ENCODE assay signal across 10 cellular contexts in the genomic region with DNA sequence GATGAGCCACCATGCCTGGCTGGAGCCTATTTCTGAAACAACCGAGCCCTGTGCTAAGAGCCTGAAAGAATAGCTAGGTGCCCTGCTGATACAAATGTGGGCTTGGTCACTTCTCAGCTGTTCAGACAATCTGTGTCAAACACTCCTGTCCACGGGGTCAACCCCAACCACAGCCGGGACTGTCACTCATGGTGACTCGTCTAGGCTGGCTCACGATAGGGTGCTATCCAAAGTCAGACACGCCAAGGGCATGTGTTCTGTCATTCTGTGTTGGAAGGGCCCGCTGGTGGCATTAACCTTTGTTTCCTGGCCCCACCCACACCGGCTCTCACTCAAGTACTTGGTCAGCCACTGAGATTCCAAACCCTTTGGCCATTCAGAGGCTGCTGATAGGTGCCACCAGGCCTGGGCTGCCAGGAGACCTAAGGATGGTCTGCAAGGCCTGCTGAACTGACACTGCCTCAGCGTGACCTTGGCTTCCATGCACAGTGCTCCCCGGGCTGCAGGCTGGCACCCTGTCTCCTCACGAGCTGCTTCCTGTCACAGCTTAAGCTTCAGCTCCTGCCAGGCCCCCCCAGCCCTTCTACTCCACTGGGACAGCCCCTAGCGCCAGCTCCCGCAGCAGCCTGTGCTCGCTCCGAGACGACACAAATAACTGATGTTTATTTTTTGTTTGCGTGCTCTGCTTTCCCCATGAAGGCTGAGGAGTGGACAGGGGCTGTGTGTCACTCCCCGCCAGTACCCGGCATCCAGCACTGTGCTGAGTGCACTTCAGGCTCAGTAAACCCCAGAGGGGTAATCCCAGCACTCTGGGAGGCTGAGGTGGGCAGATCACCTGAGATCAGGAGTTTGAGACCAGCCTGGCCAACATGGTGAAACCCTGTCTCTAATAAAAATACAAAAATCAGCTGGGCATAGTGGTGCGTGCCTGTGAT. TPM values are rescaled to one million over a fixed set of nuclear protein-coding genes. Genes with fewer than 3 reads are reported as not detected.
DNase-seq lines count a peak whose midpoint lies in the region; ATAC-seq and TF ChIP-seq lines count a peak whose summit lies in the region.
"Had no signal": no experiment of that assay in that cellular context is flagged by ENCODE, and none has a peak within 500 bp of the region (broad histone marks: within the 10 kb centered on the region; RNA-seq: fewer than 3 reads in every experiment).

No MANE protein-coding gene starts in this region.

- no peak overlapping the region for H3K4me3 ChIP-seq in tibial artery
- H3K4me3 ChIP-seq: SJSA1 had no signal

- peak overlapping the region; percentile 82 to 97 for H3K27ac ChIP-seq in tibial artery
- H3K27ac ChIP-seq: 22Rv1, SJSA1 had no signal

- no peaks in the 10 kb centered on the region for H3K27me3 Mint-ChIP-seq in activated CD4-positive, alpha-beta T cell treated with anti-CD3 and anti-CD28 coated beads for 36 hours

- peaks cover 93% of the 10 kb centered on the region for H3K4me1 Mint-ChIP-seq in activated CD4-positive, alpha-beta T cell treated with anti-CD3 and anti-CD28 coated beads for 36 hours

- peak overlapping the region; percentile 69 for H3K4me3 Mint-ChIP-seq in activated CD4-positive, alpha-beta T cell treated with anti-CD3 and anti-CD28 coated beads for 36 hours

- peaks cover 57% of the 10 kb centered on the region for H3K36me3 Mint-ChIP-seq in activated CD4-positive, alpha-beta T cell treated with anti-CD3 and anti-CD28 coated beads for 36 hours (ENCODE audit: low read depth)

- CTCF ChIA-PET in activated CD4-positive, alpha-beta T cell treated with anti-CD3 and anti-CD28 coated beads for 36 hours (lab: Charles Lee), result interaction anchor here (0.5 to 8.4 kb wide), 12 partner anchors 9 to 890 kb away, joined by 3 to 139 read pairs (median 6); a partner anchor contains a TSS

- no peaks in the 10 kb centered on the region for H3K9me3 Mint-ChIP-seq in activated CD4-positive, alpha-beta T cell treated with anti-CD3 and anti-CD28 coated beads for 36 hours (ENCODE audit: low read depth)

- H3K27ac Mint-ChIP-seq in activated CD4-positive, alpha-beta T cell treated with anti-CD3 and anti-CD28 coated beads for 36 hours, result peak overlapping the region; percentile 95

- H3K36me3 ChIP-seq in tibial artery, result peaks cover 25 to 41% (median 31%) of the 10 kb centered on the region in 3 donors

- no peaks in the 10 kb centered on the region for H3K27me3 ChIP-seq in tibial artery
- H3K27me3 ChIP-seq: SJSA1 had no signal

- DNase-seq in NK-92 treated with Interleukin-12 subunit alpha and Interleukin-12 subunit beta, amount 100 ng/mL, for 24 hours (lab: John Stamatoyannopoulos, UW), result peak; percentile 66
- DNase-seq in NK-92 (lab: John Stamatoyannopoulos, UW; ENCODE audit: unreplicated experiment), result no peak
- DNase-seq in activated CD4-positive, alpha-beta T cell treated with anti-CD3 and anti-CD28 coated beads for 36 hours, result peak; percentile 80
- DNase-seq in Right ventricle myocardium superior, result peak; percentile 81
- DNase-seq in tibial artery, result no peak
- DNase-seq in putamen (ENCODE audit: low spot score), result no peak
- no peak for DNase-seq in cerebellar nuclear complex (lab: John Stamatoyannopoulos, UW)
- no peak for DNase-seq in foreskin melanocyte

- H3K4me1 ChIP-seq in tibial artery, result peaks cover 6 to 98% (median 85%) of the 10 kb centered on the region in 4 donors

- intact Hi-C loops in activated CD4-positive, alpha-beta T cell treated with anti-CD3 and anti-CD28 coated beads for 36 hours (cut with DNase I, micrococcal nuclease), result loop anchor here (1.0 to 5.0 kb wide), 3 partner anchors 20 to 564 kb away; a partner anchor contains a TSS
- intact Hi-C loops in Right ventricle myocardium superior (cut with DNase I) (no loop called here), tibial artery (cut with DNase I; ENCODE audit: low total_unique reads) (no loop called here)

- ATAC-seq in activated CD4-positive, alpha-beta T cell treated with anti-CD3 and anti-CD28 coated beads for 36 hours, result peak; percentile 50
- ATAC-seq in Right ventricle myocardium superior (ENCODE audit: poor library complexity), result peak; percentile 75

- POLR2A ChIA-PET in activated CD4-positive, alpha-beta T cell treated with anti-CD3 and anti-CD28 coated beads for 36 hours (lab: Charles Lee), result interaction anchor here (0.6 to 8.6 kb wide), 8 partner anchors 8 to 112 kb away, joined by 4 to 128 read pairs (median 12); a partner anchor contains a TSS

- no peaks in the 10 kb centered on the region for H3K9me3 ChIP-seq in tibial artery
- H3K9me3 ChIP-seq: SJSA1 had no signal

- TF ChIP-seq CTCF in tibial artery (IDR thresholded peaks at IDR 0.05), result no peak

RNA-seq across cellular contexts. Expression of a gene that starts 14.3 kb away (rescaled TPM):
- under 1 TPM; 0.28 to 0.39 TPM for total RNA-seq in activated CD4-positive, alpha-beta T cell treated with anti-CD3 and anti-CD28 coated beads for 36 hours
- total RNA-seq in Right ventricle myocardium superior, result 0.35 TPM

RNA-seq across cellular contexts. Expression of a gene that starts 19.7 kb away (rescaled TPM):
- 10 to 100 TPM; 71.0 to 73.6 TPM for total RNA-seq in activated CD4-positive, alpha-beta T cell treated with anti-CD3 and anti-CD28 coated beads for 36 hours
- total RNA-seq in Right ventricle myocardium superior, result 47.4 TPM

RNA-seq across cellular contexts. Expression of a gene that starts 48.4 kb away (rescaled TPM):
- total RNA-seq in activated CD4-positive, alpha-beta T cell treated with anti-CD3 and anti-CD28 coated beads for 36 hours, result 10 to 100 TPM; 34.8 to 38.5 TPM
- total RNA-seq in Right ventricle myocardium superior, result 8.6 TPM

RNA-seq across cellular contexts. Expression of a gene that starts 55.7 kb away (rescaled TPM):
- 10 to 100 TPM; 54.0 to 57.3 TPM for total RNA-seq in activated CD4-positive, alpha-beta T cell treated with anti-CD3 and anti-CD28 coated beads for 36 hours
- total RNA-seq in Right ventricle myocardium superior, result 7.7 TPM

RNA-seq across cellular contexts. Expression of a gene that starts 58.3 kb away (rescaled TPM):
- 10 to 100 TPM; 15.8 to 16.7 TPM for total RNA-seq in activated CD4-positive, alpha-beta T cell treated with anti-CD3 and anti-CD28 coated beads for 36 hours
- total RNA-seq in Right ventricle myocardium superior, result 11.5 TPM

Comparison
In these comparisons a context has a peak if more than half of its experiments do, and no peak if none do; other contexts are left out.
1. DNase-seq: peak in NK-92 treated with Interleukin-12 subunit alpha and Interleukin-12 subunit beta, amount 100 ng/mL, for 24 hours (single experiment), activated CD4-positive, alpha-beta T cell treated with anti-CD3 and anti-CD28 coated beads for 36 hours (single experiment) and Right ventricle myocardium superior (single experiment); none in NK-92 (single experiment), tibial artery (0 of 2), putamen (single experiment), cerebellar nuclear complex (0 of 2) and foreskin melanocyte (single experiment).
2. intact Hi-C loops: an anchor here in activated CD4-positive, alpha-beta T cell treated with anti-CD3 and anti-CD28 coated beads for 36 hours (1.0 to 5.0 kb wide); none called in Right ventricle myocardium superior and tibial artery.